Comparison of ENCODE assay signal across 29 cellular contexts in genomic region chr3:195012571-195012970, GRCh38.
"Had no signal": no experiment of that assay in that cellular context is flagged by ENCODE, and none has a peak within 500 bp of the region (broad histone marks: within the 10 kb centered on the region; RNA-seq: fewer than 3 reads in every experiment).

No MANE protein-coding gene starts in this region.

- H3K4me3 Mint-ChIP-seq: activated naive CD8-positive, alpha-beta T cell treated with anti-CD3 and anti-CD28 coated beads for 36 hours; activated T-cell treated with anti-CD3 and anti-CD28 coated beads, Interleukin-2, amount 50 U/mL, for 4 hours; activated T-helper 17 cell treated with anti-CD3 and anti-CD28 coated beads, Interleukin-2, amount 50 U/mL, for 72 hours; nephron; T-helper 1 cell treated with Interleukin-12 subunit alpha and Interleukin-12 subunit beta and Interleukin-4 antibody, amounts not matched to agents 30 μg/mL and 1 μg/mL, for 36 hours had no signal

- H3K27ac ChIP-seq: brain microvascular endothelial cell, esophagus muscularis mucosa, heart right ventricle, left ventricle myocardium inferior, pancreas, spleen, thoracic aorta, upper lobe of left lung, WERI-Rb-1 had no signal

- H3K4me1 ChIP-seq: esophagus muscularis mucosa, left ventricle myocardium inferior, pancreas had no signal

- H3K9me3 Mint-ChIP-seq: activated naive CD8-positive, alpha-beta T cell treated with anti-CD3 and anti-CD28 coated beads for 36 hours; activated T-cell treated with anti-CD3 and anti-CD28 coated beads, Interleukin-2, amount 50 U/mL, for 4 hours; activated T-helper 17 cell treated with anti-CD3 and anti-CD28 coated beads, Interleukin-2, amount 50 U/mL, for 72 hours; T-helper 1 cell treated with Interleukin-12 subunit alpha and Interleukin-12 subunit beta and Interleukin-4 antibody, amounts not matched to agents 30 μg/mL and 1 μg/mL, for 36 hours had no signal

- H3K36me3 Mint-ChIP-seq: activated naive CD8-positive, alpha-beta T cell treated with anti-CD3 and anti-CD28 coated beads for 36 hours had no signal

- H3K9me3 ChIP-seq: esophagus muscularis mucosa, heart right ventricle, left ventricle myocardium inferior, mucosa of descending colon, pancreas, SK-N-SH, spleen, thoracic aorta, upper lobe of left lung had no signal

- DNase-seq: activated CD4-positive, alpha-beta T cell treated with anti-CD3 and anti-CD28 coated beads for 48 hours; activated CD4-positive, alpha-beta T cell treated with anti-CD3 and anti-CD28 coated beads, Interleukin-2, amount 50 U/mL, for 48 hours; activated naive CD4-positive, alpha-beta T cell treated with Interleukin-2 at 50 U/mL for 16 hours; activated naive CD8-positive, alpha-beta T cell treated with anti-CD3 and anti-CD28 coated beads for 36 hours; activated T-cell treated with anti-CD3 and anti-CD28 coated beads, Interleukin-2, amount 50 U/mL, for 4 hours; brain microvascular endothelial cell; caudate nucleus; foreskin melanocyte; heart right ventricle; kidney glomerular epithelial cell; left ventricle myocardium inferior; mucosa of descending colon; nucleus accumbens; right cardiac atrium; SK-N-SH; spleen; stimulated activated naive CD4-positive, alpha-beta T cell treated with Interleukin-2 at 50 U/mL for 16 hours; SW 1271; T-helper 9 cell; upper lobe of left lung; WERI-Rb-1 had no signal

- H3K36me3 ChIP-seq: brain microvascular endothelial cell, esophagus muscularis mucosa, heart right ventricle, left ventricle myocardium inferior, pancreas, spleen, thoracic aorta, upper lobe of left lung, WERI-Rb-1 had no signal

- H3K4me3 ChIP-seq: esophagus muscularis mucosa, heart right ventricle, left ventricle myocardium inferior, lung, mucosa of descending colon, pancreas, spleen, thoracic aorta, upper lobe of left lung had no signal

- H3K27me3 Mint-ChIP-seq: activated naive CD8-positive, alpha-beta T cell treated with anti-CD3 and anti-CD28 coated beads for 36 hours had no signal

- H3K4me1 Mint-ChIP-seq: nephron had no signal

- ATAC-seq: activated CD4-positive, CD25-positive, alpha-beta regulatory T cell treated with anti-CD3 and anti-CD28 coated beads, Interleukin-2, amount 50 U/mL, for 24 hours; activated T-cell treated with anti-CD3 and anti-CD28 coated beads, Interleukin-2, amount 50 U/mL, for 4 hours; activated T-helper 17 cell treated with anti-CD3 and anti-CD28 coated beads, Interleukin-2, amount 50 U/mL, for 72 hours; mucosa of descending colon; pancreas; right cardiac atrium had no signal

- H3K27me3 ChIP-seq: brain microvascular endothelial cell, esophagus muscularis mucosa, heart right ventricle, pancreas, spleen, upper lobe of left lung had no signal

- H3K27ac Mint-ChIP-seq: activated naive CD8-positive, alpha-beta T cell treated with anti-CD3 and anti-CD28 coated beads for 36 hours; activated T-helper 17 cell treated with anti-CD3 and anti-CD28 coated beads, Interleukin-2, amount 50 U/mL, for 72 hours; nephron; T-helper 1 cell treated with Interleukin-12 subunit alpha and Interleukin-12 subunit beta and Interleukin-4 antibody, amounts not matched to agents 30 μg/mL and 1 μg/mL, for 36 hours had no signal
